Comparison of ENCODE assay signal across 31 cellular contexts in genomic region chr20:48623906-48624265, GRCh38.
"Had no signal": no experiment of that assay in that cellular context is flagged by ENCODE, and none has a peak within 500 bp of the region (broad histone marks: within the 10 kb centered on the region; RNA-seq: fewer than 3 reads in every experiment).

No MANE protein-coding gene starts in this region.

- H3K4me3 Mint-ChIP-seq: activated B cell treated with CpG ODN at 0.5 μM for 24 hours; activated CD8-positive, alpha-beta T cell treated with anti-CD3 and anti-CD28 coated beads for 36 hours; activated naive CD8-positive, alpha-beta T cell; activated T-cell treated with anti-CD3 and anti-CD28 coated beads, Interleukin-2, amount 50 U/mL, for 4 hours; activated T-helper 17 cell treated with anti-CD3 and anti-CD28 coated beads, Interleukin-2, amount 50 U/mL, for 72 hours; effector memory CD8-positive, alpha-beta T cell; T-cell; T-helper 1 cell treated with Interleukin-12 subunit alpha and Interleukin-12 subunit beta and Interleukin-4 antibody, amounts not matched to agents 30 μg/mL and 1 μg/mL, for 36 hours had no signal

- DNase-seq: activated B cell treated with CpG ODN at 0.5 μM for 24 hours; activated CD4-positive, alpha-beta T cell treated with anti-CD3 and anti-CD28 coated beads for 48 hours; activated CD4-positive, alpha-beta T cell treated with anti-CD3 and anti-CD28 coated beads, Interleukin-2, amount 50 U/mL, for 1 hour; activated CD4-positive, alpha-beta T cell treated with anti-CD3 and anti-CD28 coated beads, Interleukin-2, amount 50 U/mL, for 48 hours; activated CD8-positive, alpha-beta memory T cell treated with anti-CD3 and anti-CD28 coated beads for 24 hours; activated CD8-positive, alpha-beta T cell treated with anti-CD3 and anti-CD28 coated beads for 36 hours; activated effector memory CD4-positive, alpha-beta T cell treated with Interleukin-2 at 50 U/mL for 16 hours; activated gamma-delta T cell treated with Interleukin-2 at 50 U/mL for 16 hours; activated naive CD4-positive, alpha-beta T cell treated with anti-CD3 and anti-CD28 coated beads, Interleukin-2, amount 50 U/mL, for 16 hours; activated naive CD4-positive, alpha-beta T cell treated with Interleukin-2 at 50 U/mL for 16 hours; activated T-cell treated with anti-CD3 and anti-CD28 coated beads, Interleukin-2, amount 50 U/mL, for 4 hours; amniotic stem cell; anterior cingulate cortex; body of pancreas; central memory CD4-positive, alpha-beta T cell; cortex of kidney; dermis blood vessel endothelial cell; effector CD4-positive, alpha-beta T cell; effector memory CD8-positive, alpha-beta T cell; esophagus squamous epithelium; foreskin melanocyte; SW 1271; T-cell; T-helper 9 cell; WERI-Rb-1 had no signal

- H3K4me3 ChIP-seq: body of pancreas, esophagus squamous epithelium, gastroesophageal sphincter had no signal

- ATAC-seq: activated CD4-positive, CD25-positive, alpha-beta regulatory T cell treated with anti-CD3 and anti-CD28 coated beads, Interleukin-2, amount 50 U/mL, for 24 hours; activated CD8-positive, alpha-beta T cell treated with anti-CD3 and anti-CD28 coated beads for 36 hours; activated T-cell treated with anti-CD3 and anti-CD28 coated beads, Interleukin-2, amount 50 U/mL, for 4 hours; activated T-helper 17 cell treated with anti-CD3 and anti-CD28 coated beads, Interleukin-2, amount 50 U/mL, for 72 hours; body of pancreas; effector memory CD8-positive, alpha-beta T cell; gastroesophageal sphincter; T-cell had no signal

- H3K9me3 ChIP-seq: body of pancreas, esophagus squamous epithelium, gastroesophageal sphincter had no signal

- H3K27me3 ChIP-seq: body of pancreas, gastroesophageal sphincter had no signal

- H3K9me3 Mint-ChIP-seq: activated B cell treated with CpG ODN at 0.5 μM for 24 hours; activated CD8-positive, alpha-beta T cell treated with anti-CD3 and anti-CD28 coated beads for 36 hours; activated T-cell treated with anti-CD3 and anti-CD28 coated beads, Interleukin-2, amount 50 U/mL, for 4 hours; activated T-helper 17 cell treated with anti-CD3 and anti-CD28 coated beads, Interleukin-2, amount 50 U/mL, for 72 hours; effector memory CD8-positive, alpha-beta T cell; T-cell; T-helper 1 cell treated with Interleukin-12 subunit alpha and Interleukin-12 subunit beta and Interleukin-4 antibody, amounts not matched to agents 30 μg/mL and 1 μg/mL, for 36 hours had no signal

- H3K27ac ChIP-seq: body of pancreas, epithelial cell of prostate, esophagus squamous epithelium, gastroesophageal sphincter, WERI-Rb-1 had no signal

- H3K36me3 Mint-ChIP-seq: activated naive CD8-positive, alpha-beta T cell had no signal

- H3K27me3 Mint-ChIP-seq: activated B cell treated with CpG ODN at 0.5 μM for 24 hours; activated CD8-positive, alpha-beta T cell treated with anti-CD3 and anti-CD28 coated beads for 36 hours; activated naive CD8-positive, alpha-beta T cell; activated T-helper 17 cell treated with anti-CD3 and anti-CD28 coated beads, Interleukin-2, amount 50 U/mL, for 72 hours; effector memory CD8-positive, alpha-beta T cell; T-cell had no signal

- H3K27ac Mint-ChIP-seq: activated B cell treated with CpG ODN at 0.5 μM for 24 hours; activated CD8-positive, alpha-beta T cell treated with anti-CD3 and anti-CD28 coated beads for 36 hours; activated naive CD8-positive, alpha-beta T cell; T-cell; T-helper 1 cell treated with Interleukin-12 subunit alpha and Interleukin-12 subunit beta and Interleukin-4 antibody, amounts not matched to agents 30 μg/mL and 1 μg/mL, for 36 hours had no signal
